ENCODE assay signal across 12 cellular contexts in genomic region chr7:1854521-1855395, GRCh38.
DNase-seq lines count a peak whose midpoint lies in the region; ATAC-seq and TF ChIP-seq lines count a peak whose summit lies in the region.
"Had no signal": no experiment of that assay in that cellular context is flagged by ENCODE, and none has a peak within 500 bp of the region (broad histone marks: within the 10 kb centered on the region; RNA-seq: fewer than 3 reads in every experiment).

No MANE protein-coding gene starts in this region.

- H3K4me1 Mint-ChIP-seq in activated naive CD8-positive, alpha-beta T cell (ENCODE audit: low read depth), result peaks cover 16% of the 10 kb centered on the region
- H3K4me1 Mint-ChIP-seq in activated naive CD8-positive, alpha-beta T cell treated with anti-CD3 and anti-CD28 coated beads, Interleukin-2, amount 50 U/mL, for 24 hours, result peaks cover 15% of the 10 kb centered on the region
- H3K4me1 Mint-ChIP-seq in activated T-helper 2 cell treated with anti-CD3 and anti-CD28 coated beads, Interferon-gamma antibody, Interleukin-2, Interleukin-4, amounts not matched to agents 10 μg/mL and 5 μg/mL and 100 μg/mL, durations not matched to agents 14 hours and 24 hours and 36 hours (ENCODE audit: low read depth), result peaks cover 13% of the 10 kb centered on the region
- H3K4me1 Mint-ChIP-seq in mesothelial cell of epicardium, result peaks cover 25% of the 10 kb centered on the region

- H3K9me3 Mint-ChIP-seq in activated naive CD8-positive, alpha-beta T cell (ENCODE audit: low read depth), result no peaks in the 10 kb centered on the region
- no peaks in the 10 kb centered on the region for H3K9me3 Mint-ChIP-seq in activated naive CD8-positive, alpha-beta T cell treated with anti-CD3 and anti-CD28 coated beads, Interleukin-2, amount 50 U/mL, for 24 hours
- H3K9me3 Mint-ChIP-seq in activated T-helper 2 cell treated with anti-CD3 and anti-CD28 coated beads, Interferon-gamma antibody, Interleukin-2, Interleukin-4, amounts not matched to agents 10 μg/mL and 5 μg/mL and 100 μg/mL, durations not matched to agents 14 hours and 24 hours and 36 hours, result no peaks in the 10 kb centered on the region
- H3K9me3 Mint-ChIP-seq in mesothelial cell of epicardium, result no peaks in the 10 kb centered on the region

- intact Hi-C loops in activated T-helper 2 cell treated with anti-CD3 and anti-CD28 coated beads, Interferon-gamma antibody, Interleukin-2, Interleukin-4, amounts not matched to agents 10 μg/mL and 5 μg/mL and 100 μg/mL, durations not matched to agents 14 hours and 24 hours and 36 hours (cut with micrococcal nuclease), result no loop called here

- no peak overlapping the region for H3K4me3 Mint-ChIP-seq in activated naive CD8-positive, alpha-beta T cell
- no peak overlapping the region for H3K4me3 Mint-ChIP-seq in activated naive CD8-positive, alpha-beta T cell treated with anti-CD3 and anti-CD28 coated beads, Interleukin-2, amount 50 U/mL, for 24 hours
- H3K4me3 Mint-ChIP-seq in activated T-helper 2 cell treated with anti-CD3 and anti-CD28 coated beads, Interferon-gamma antibody, Interleukin-2, Interleukin-4, amounts not matched to agents 10 μg/mL and 5 μg/mL and 100 μg/mL, durations not matched to agents 14 hours and 24 hours and 36 hours (ENCODE audit: low read depth), result no peak overlapping the region
- no peak overlapping the region for H3K4me3 Mint-ChIP-seq in mesothelial cell of epicardium

- CTCF ChIA-PET in RWPE1 (lab: Yijun Ruan, JAX), result no interaction called here

- H3K36me3 Mint-ChIP-seq in activated naive CD8-positive, alpha-beta T cell, result no peaks in the 10 kb centered on the region
- H3K36me3 Mint-ChIP-seq in activated naive CD8-positive, alpha-beta T cell treated with anti-CD3 and anti-CD28 coated beads, Interleukin-2, amount 50 U/mL, for 24 hours (ENCODE audit: low read depth), result no peaks in the 10 kb centered on the region
- peaks cover 3% of the 10 kb centered on the region for H3K36me3 Mint-ChIP-seq in activated T-helper 2 cell treated with anti-CD3 and anti-CD28 coated beads, Interferon-gamma antibody, Interleukin-2, Interleukin-4, amounts not matched to agents 10 μg/mL and 5 μg/mL and 100 μg/mL, durations not matched to agents 14 hours and 24 hours and 36 hours (ENCODE audit: low read depth)
- H3K36me3 Mint-ChIP-seq in mesothelial cell of epicardium, result no peaks in the 10 kb centered on the region

- no peak for TF ChIP-seq CTCF in mesothelial cell of epicardium (IDR thresholded peaks at IDR 0.05; ENCODE audit: unreplicated experiment)
- no peak for TF ChIP-seq CTCF in RWPE1 (conservative IDR thresholded peaks at IDR 0.05; ENCODE audit: low read depth)

- POLR2A ChIA-PET in RWPE1 (lab: Yijun Ruan, JAX; ENCODE audit: low non-redundant PET), result no interaction called here

- no peak for DNase-seq in activated naive CD8-positive, alpha-beta T cell treated with anti-CD3 and anti-CD28 coated beads, Interleukin-2, amount 50 U/mL, for 24 hours
- no peak for DNase-seq in activated T-helper 2 cell treated with anti-CD3 and anti-CD28 coated beads, Interferon-gamma antibody, Interleukin-2, Interleukin-4, amounts not matched to agents 10 μg/mL and 5 μg/mL and 100 μg/mL, durations not matched to agents 14 hours and 24 hours and 36 hours (ENCODE audit: low spot score)
- DNase-seq in mesothelial cell of epicardium (ENCODE audit: low spot score in 2 of 2, unreplicated experiment in 2 of 2) (peak; percentile 20 to 34), ureter (ENCODE audit: low spot score) (peak; percentile 35), RWPE1 (ENCODE audit: low spot score) (no peak)
- DNase-seq: colonic mucosa; NCI-H146; stimulated activated naive CD4-positive, alpha-beta T cell treated with Interleukin-2 at 50 U/mL for 16 hours had no signal

- no peaks in the 10 kb centered on the region for H3K27me3 Mint-ChIP-seq in activated naive CD8-positive, alpha-beta T cell
- H3K27me3 Mint-ChIP-seq in activated naive CD8-positive, alpha-beta T cell treated with anti-CD3 and anti-CD28 coated beads, Interleukin-2, amount 50 U/mL, for 24 hours, result no peaks in the 10 kb centered on the region
- no peaks in the 10 kb centered on the region for H3K27me3 Mint-ChIP-seq in activated T-helper 2 cell treated with anti-CD3 and anti-CD28 coated beads, Interferon-gamma antibody, Interleukin-2, Interleukin-4, amounts not matched to agents 10 μg/mL and 5 μg/mL and 100 μg/mL, durations not matched to agents 14 hours and 24 hours and 36 hours (ENCODE audit: low read depth)
- peaks cover 14% of the 10 kb centered on the region for H3K27me3 Mint-ChIP-seq in mesothelial cell of epicardium (ENCODE audit: low read depth)

- no peak for ATAC-seq in activated naive CD8-positive, alpha-beta T cell treated with anti-CD3 and anti-CD28 coated beads, Interleukin-2, amount 50 U/mL, for 24 hours
- ATAC-seq in HG02885 (IDR thresholded peaks at IDR 0.05; ENCODE audit: poor library complexity, unreplicated experiment), result no peak
- no peak for ATAC-seq in GM21390 (IDR thresholded peaks at IDR 0.05; ENCODE audit: unreplicated experiment)

- H3K27ac Mint-ChIP-seq in activated naive CD8-positive, alpha-beta T cell, result peak overlapping the region; percentile 10
- no peak overlapping the region for H3K27ac Mint-ChIP-seq in activated naive CD8-positive, alpha-beta T cell treated with anti-CD3 and anti-CD28 coated beads, Interleukin-2, amount 50 U/mL, for 24 hours
- H3K27ac Mint-ChIP-seq in activated T-helper 2 cell treated with anti-CD3 and anti-CD28 coated beads, Interferon-gamma antibody, Interleukin-2, Interleukin-4, amounts not matched to agents 10 μg/mL and 5 μg/mL and 100 μg/mL, durations not matched to agents 14 hours and 24 hours and 36 hours, result peak overlapping the region; percentile 18
- no peak overlapping the region for H3K27ac Mint-ChIP-seq in mesothelial cell of epicardium

- H3K27ac ChIP-seq in RWPE1, result no peak overlapping the region
- H3K27ac ChIP-seq: C4-2B, colonic mucosa had no signal

Comparison
In these comparisons a context has a peak if more than half of its experiments do, and no peak if none do; other contexts are left out.
1. H3K27ac Mint-ChIP-seq: peak in activated naive CD8-positive, alpha-beta T cell (single experiment) and activated T-helper 2 cell treated with anti-CD3 and anti-CD28 coated beads, Interferon-gamma antibody, Interleukin-2, Interleukin-4, amounts not matched to agents 10 μg/mL and 5 μg/mL and 100 μg/mL, durations not matched to agents 14 hours and 24 hours and 36 hours (single experiment); none in activated naive CD8-positive, alpha-beta T cell treated with anti-CD3 and anti-CD28 coated beads, Interleukin-2, amount 50 U/mL, for 24 hours (single experiment) and mesothelial cell of epicardium (single experiment).
2. DNase-seq: peak in mesothelial cell of epicardium (2 of 2) and ureter (single experiment); none in activated naive CD8-positive, alpha-beta T cell treated with anti-CD3 and anti-CD28 coated beads, Interleukin-2, amount 50 U/mL, for 24 hours (single experiment), activated T-helper 2 cell treated with anti-CD3 and anti-CD28 coated beads, Interferon-gamma antibody, Interleukin-2, Interleukin-4, amounts not matched to agents 10 μg/mL and 5 μg/mL and 100 μg/mL, durations not matched to agents 14 hours and 24 hours and 36 hours (single experiment) and RWPE1 (single experiment).